Comparison of ENCODE assay signal across 20 cellular contexts in the genomic region with DNA sequence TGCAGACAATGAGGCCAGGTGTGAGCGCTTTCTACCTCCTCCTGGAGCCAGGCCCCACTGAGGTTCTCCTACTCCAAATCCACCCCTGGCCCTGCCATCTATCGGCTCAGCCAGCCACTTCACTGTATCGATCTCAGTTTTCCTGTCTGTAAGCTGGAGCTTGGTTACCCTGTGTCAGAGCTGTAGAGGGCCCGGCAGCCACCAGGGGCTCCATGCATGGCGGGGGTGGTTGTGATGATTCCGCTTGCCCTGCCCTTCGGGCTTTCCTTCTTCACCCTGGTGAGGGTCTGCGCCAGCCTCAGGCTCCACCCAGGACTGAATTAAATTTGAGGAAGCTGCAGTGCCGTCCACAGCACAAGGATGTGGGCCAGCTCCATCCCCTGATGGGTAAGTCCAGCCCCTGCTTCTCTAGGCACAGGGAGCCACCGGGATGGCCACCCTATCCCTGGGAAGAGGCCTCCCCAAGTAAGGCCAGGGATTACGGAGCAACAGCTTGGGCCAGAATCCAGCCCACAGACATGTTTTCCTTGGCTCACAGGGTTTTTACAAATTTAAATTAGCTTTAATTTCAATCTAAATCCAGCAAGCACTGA.
A peak's percentile ranks its signal among the peaks of the same experiment; 100 is the strongest.
DNase-seq lines count a peak whose midpoint lies in the region; ATAC-seq and TF ChIP-seq lines count a peak whose summit lies in the region.
"Had no signal": no experiment of that assay in that cellular context is flagged by ENCODE, and none has a peak within 500 bp of the region (broad histone marks: within the 10 kb centered on the region; RNA-seq: fewer than 3 reads in every experiment).

No MANE protein-coding gene starts in this region.

- H3K4me2 ChIP-seq in neuronal stem cell (ENCODE audit: insufficient read depth, low read length, poor library complexity, severe bottlenecking): no peak overlapping the region
- H3K4me2 ChIP-seq: BLaER1 treated with 17β-estradiol and CSF1 and Interleukin-3, amounts not matched to agents 10 nM and 100 nM had no signal

- H3K9ac ChIP-seq in neuronal stem cell (ENCODE audit: low read depth, low read length, poor library complexity): no peak overlapping the region
- H3K9ac ChIP-seq: BLaER1 treated with 17β-estradiol and CSF1 and Interleukin-3, amounts not matched to agents 10 nM and 100 nM had no signal

- no peak overlapping the region for H3K4ac ChIP-seq in neuronal stem cell (ENCODE audit: low read length)

- H3K36me3 ChIP-seq in WERI-Rb-1: no peaks in the 10 kb centered on the region
- H3K36me3 ChIP-seq in neuronal stem cell (replicated peaks in 1 of 2; ENCODE audit: control insufficient read depth in 2 of 2, insufficient read depth in 2 of 2, low read length in 2 of 2): no peaks in the 10 kb centered on the region
- H3K36me3 ChIP-seq: pancreas, sigmoid colon had no signal

- H3K14ac ChIP-seq in neuronal stem cell (ENCODE audit: low read length): no peak overlapping the region

- H3K9me3 ChIP-seq in WERI-Rb-1 (ENCODE audit: severe bottlenecking): no peaks in the 10 kb centered on the region
- no peaks in the 10 kb centered on the region for H3K9me3 ChIP-seq in neuronal stem cell (replicated peaks in 1 of 2; ENCODE audit: control insufficient read depth in 2 of 2, insufficient read depth in 1 of 2, low read depth in 1 of 2, low read length in 2 of 2)
- H3K9me3 ChIP-seq: BLaER1 treated with 17β-estradiol and CSF1 and Interleukin-3, amounts not matched to agents 10 nM and 100 nM; pancreas; sigmoid colon; suprapubic skin had no signal

- H3K36me3 Mint-ChIP-seq in activated naive CD4-positive, alpha-beta T cell treated with anti-CD3 and anti-CD28 coated beads, Interleukin-2, amount 10 ng/mL, durations not matched to agents 7 days and 5 days: peaks cover 52% of the 10 kb centered on the region
- H3K36me3 Mint-ChIP-seq in activated naive CD4-positive, alpha-beta T cell treated with anti-CD3 and anti-CD28 coated beads, Interleukin-2, amount 50 U/mL, for 72 hours: peaks cover 6 to 7% of the 10 kb centered on the region in 2 donors
- H3K36me3 Mint-ChIP-seq in effector memory CD8-positive, alpha-beta T cell (ENCODE audit: insufficient read depth): peaks cover 83% of the 10 kb centered on the region

- H4K91ac ChIP-seq in neuronal stem cell (ENCODE audit: low read depth, low read length, poor library complexity): no peak overlapping the region

- DNase-seq in activated naive CD4-positive, alpha-beta T cell treated with anti-CD3 and anti-CD28 coated beads, Interleukin-2, amount 10 ng/mL, durations not matched to agents 7 days and 5 days: peak; percentile 17
- no peak for DNase-seq in activated naive CD4-positive, alpha-beta T cell treated with anti-CD3 and anti-CD28 coated beads, Interleukin-2, amount 50 U/mL, for 72 hours (ENCODE audit: low spot score in 2 of 2)
- DNase-seq in WERI-Rb-1 (no peak), neuronal stem cell (ENCODE audit: low spot score) (no peak)
- no peak for DNase-seq in effector memory CD8-positive, alpha-beta T cell
- no peak for DNase-seq in NK-92 treated with Interleukin-12 subunit alpha and Interleukin-12 subunit beta, amount 100 ng/mL, for 24 hours (lab: John Stamatoyannopoulos, UW)
- DNase-seq in activated CD4-positive, alpha-beta T cell treated with anti-CD3 and anti-CD28 coated beads, Interleukin-2, amount 50 U/mL, for 4 hours: no peak
- DNase-seq: activated CD4-positive, alpha-beta T cell treated with anti-CD3 and anti-CD28 coated beads for 48 hours; activated naive CD4-positive, alpha-beta T cell treated with anti-CD3 and anti-CD28 coated beads, Interleukin-2, amount 50 U/mL, for 16 hours; foreskin melanocyte; hypothalamus; IMR-90; NCI-H1417 treated with DMSO at 0.1 percent for 48 hours; NCI-H510A treated with DMSO at 0.1 percent for 48 hours; pancreas; sigmoid colon had no signal

- peak overlapping the region; percentile 27 for H3K23ac ChIP-seq in neuronal stem cell (ENCODE audit: low read depth, low read length, poor library complexity)

- no peaks in the 10 kb centered on the region for H3K27me3 Mint-ChIP-seq in activated naive CD4-positive, alpha-beta T cell treated with anti-CD3 and anti-CD28 coated beads, Interleukin-2, amount 10 ng/mL, durations not matched to agents 7 days and 5 days
- H3K27me3 Mint-ChIP-seq in effector memory CD8-positive, alpha-beta T cell: no peaks in the 10 kb centered on the region

- no peak overlapping the region for H3K4me3 Mint-ChIP-seq in activated naive CD4-positive, alpha-beta T cell treated with anti-CD3 and anti-CD28 coated beads, Interleukin-2, amount 10 ng/mL, durations not matched to agents 7 days and 5 days
- H3K4me3 Mint-ChIP-seq in effector memory CD8-positive, alpha-beta T cell: no peak overlapping the region

- H3K27ac ChIP-seq in WERI-Rb-1 (no peak overlapping the region), neuronal stem cell (replicated peaks; ENCODE audit: low read length) (no peak overlapping the region)
- H3K27ac ChIP-seq: BLaER1 treated with 17β-estradiol and CSF1 and Interleukin-3, amounts not matched to agents 10 nM and 100 nM; pancreas; sigmoid colon; suprapubic skin had no signal

- peak; percentile 24; the same call in 1 of the 2 replicates for TF ChIP-seq CTCF in WERI-Rb-1 (IDR thresholded peaks at IDR 0.05; ENCODE audit: low read depth, low read length)

- no peaks in the 10 kb centered on the region for H3K4me1 ChIP-seq in neuronal stem cell (ENCODE audit: control insufficient read depth in 2 of 2, insufficient read depth in 1 of 2, low read depth in 1 of 2, low read length in 2 of 2)
- H3K4me1 ChIP-seq: pancreas, suprapubic skin had no signal

- H3K4me1 Mint-ChIP-seq in activated naive CD4-positive, alpha-beta T cell treated with anti-CD3 and anti-CD28 coated beads, Interleukin-2, amount 10 ng/mL, durations not matched to agents 7 days and 5 days: peaks cover 6% of the 10 kb centered on the region
- H3K4me1 Mint-ChIP-seq in effector memory CD8-positive, alpha-beta T cell (ENCODE audit: low read depth in 2 of 2): peaks cover 15 to 17% of the 10 kb centered on the region in 2 donors

- H2BK15ac ChIP-seq in neuronal stem cell (ENCODE audit: low read length): no peak overlapping the region

- CTCF ChIA-PET in activated naive CD4-positive, alpha-beta T cell treated with anti-CD3 and anti-CD28 coated beads, Interleukin-2, amount 10 ng/mL, durations not matched to agents 7 days and 5 days (lab: Charles Lee): interaction anchor here (0.6 to 1.9 kb wide), 4 partner anchors 11 to 540 kb away, joined by 3 to 4 read pairs (median 3); no protein-coding TSS in a partner anchor

- no peak overlapping the region for H2BK12ac ChIP-seq in neuronal stem cell (ENCODE audit: low read length)

- H3K4me3 ChIP-seq in WERI-Rb-1 (ENCODE audit: low read depth, low read length): no peak overlapping the region
- no peak overlapping the region for H3K4me3 ChIP-seq in neuronal stem cell (ENCODE audit: low read length in 2 of 2)
- H3K4me3 ChIP-seq: BLaER1 treated with 17β-estradiol and CSF1 and Interleukin-3, amounts not matched to agents 10 nM and 100 nM; dorsolateral prefrontal cortex; pancreas; sigmoid colon; suprapubic skin had no signal

- ATAC-seq in activated naive CD4-positive, alpha-beta T cell treated with anti-CD3 and anti-CD28 coated beads, Interleukin-2, amount 50 U/mL, for 72 hours: no peak
- no peak for ATAC-seq in effector memory CD8-positive, alpha-beta T cell (replicated peaks)
- ATAC-seq in GM21447 (IDR thresholded peaks at IDR 0.05; ENCODE audit: unreplicated experiment): no peak
- ATAC-seq: pancreas had no signal

- WGBS in neuronal stem cell (ENCODE audit: extremely low coverage in 2 of 2, insufficient read length in 2 of 2, insufficient replicate concordance in 1 of 2), 2 donors: no CpG with 5 or more reads among the region's 11 CpGs

- H3K27me3 ChIP-seq in WERI-Rb-1 (ENCODE audit: insufficient read depth, low read depth, severe bottlenecking) (no peaks in the 10 kb centered on the region), neuronal stem cell (ENCODE audit: control insufficient read depth in 3 of 3, insufficient read depth in 3 of 3, low read depth in 1 of 3, low read length in 3 of 3) (no peaks in the 10 kb centered on the region)
- H3K27me3 ChIP-seq: BLaER1 treated with 17β-estradiol and CSF1 and Interleukin-3, amounts not matched to agents 10 nM and 100 nM; dorsolateral prefrontal cortex; pancreas; sigmoid colon; suprapubic skin had no signal

- peak overlapping the region; percentile 52 for H3K27ac Mint-ChIP-seq in activated naive CD4-positive, alpha-beta T cell treated with anti-CD3 and anti-CD28 coated beads, Interleukin-2, amount 10 ng/mL, durations not matched to agents 7 days and 5 days
- H3K27ac Mint-ChIP-seq in activated naive CD4-positive, alpha-beta T cell treated with anti-CD3 and anti-CD28 coated beads, Interleukin-2, amount 50 U/mL, for 72 hours: peak overlapping the region in 1 of 2 donors; percentile 16
- peak overlapping the region; percentile 44 to 76 for H3K27ac Mint-ChIP-seq in effector memory CD8-positive, alpha-beta T cell

- H3K9me3 Mint-ChIP-seq in activated naive CD4-positive, alpha-beta T cell treated with anti-CD3 and anti-CD28 coated beads, Interleukin-2, amount 10 ng/mL, durations not matched to agents 7 days and 5 days: no peaks in the 10 kb centered on the region
- H3K9me3 Mint-ChIP-seq in activated naive CD4-positive, alpha-beta T cell treated with anti-CD3 and anti-CD28 coated beads, Interleukin-2, amount 50 U/mL, for 72 hours: peaks cover 0 to 3% of the 10 kb centered on the region in 2 donors
- H3K9me3 Mint-ChIP-seq in effector memory CD8-positive, alpha-beta T cell: no peaks in the 10 kb centered on the region

- H4K8ac ChIP-seq in neuronal stem cell (ENCODE audit: low read depth, low read length): no peak overlapping the region

- no peaks in the 10 kb centered on the region for H3K79me1 ChIP-seq in neuronal stem cell (ENCODE audit: low read depth, low read length)

- no peak overlapping the region for H2BK120ac ChIP-seq in neuronal stem cell (ENCODE audit: low read depth, low read length)

- H3K18ac ChIP-seq in neuronal stem cell (ENCODE audit: low read length): no peak overlapping the region

- no peak overlapping the region for H2AFZ ChIP-seq in neuronal stem cell (ENCODE audit: low read length)

- no peak overlapping the region for H2BK5ac ChIP-seq in neuronal stem cell (ENCODE audit: low read length)

- H2AK5ac ChIP-seq in neuronal stem cell (ENCODE audit: low read depth, low read length): peak overlapping the region; percentile 42
